1 cellular context compared by ENCODE assay signal in the genomic region with DNA sequence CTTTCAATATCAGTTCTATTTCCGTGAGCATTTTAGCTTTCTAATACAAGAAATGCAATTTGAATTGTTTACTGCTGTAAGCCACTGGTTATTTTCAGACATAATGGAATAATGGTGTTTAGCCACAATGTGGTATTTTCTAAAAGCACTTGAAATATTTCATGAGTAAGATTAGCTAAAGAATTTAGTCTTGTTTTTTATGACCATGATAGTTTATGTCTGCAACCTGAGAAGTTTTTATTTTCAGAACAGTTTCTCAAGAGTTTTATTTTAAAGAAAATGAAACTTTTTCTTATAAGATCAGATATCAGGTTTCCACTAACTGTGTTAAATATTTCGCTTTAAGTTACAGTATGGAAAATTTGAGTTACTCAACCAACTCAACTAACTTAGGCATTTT.
TF ChIP-seq lines count a peak whose summit lies in the region.

No MANE protein-coding gene starts in this region.

TF ChIP-seq in SK-N-SH, 30 proteins besides CTCF, POLR2A, EP300 and RAD21 (continued from another document):
- TF ChIP-seq, protein P1, sequence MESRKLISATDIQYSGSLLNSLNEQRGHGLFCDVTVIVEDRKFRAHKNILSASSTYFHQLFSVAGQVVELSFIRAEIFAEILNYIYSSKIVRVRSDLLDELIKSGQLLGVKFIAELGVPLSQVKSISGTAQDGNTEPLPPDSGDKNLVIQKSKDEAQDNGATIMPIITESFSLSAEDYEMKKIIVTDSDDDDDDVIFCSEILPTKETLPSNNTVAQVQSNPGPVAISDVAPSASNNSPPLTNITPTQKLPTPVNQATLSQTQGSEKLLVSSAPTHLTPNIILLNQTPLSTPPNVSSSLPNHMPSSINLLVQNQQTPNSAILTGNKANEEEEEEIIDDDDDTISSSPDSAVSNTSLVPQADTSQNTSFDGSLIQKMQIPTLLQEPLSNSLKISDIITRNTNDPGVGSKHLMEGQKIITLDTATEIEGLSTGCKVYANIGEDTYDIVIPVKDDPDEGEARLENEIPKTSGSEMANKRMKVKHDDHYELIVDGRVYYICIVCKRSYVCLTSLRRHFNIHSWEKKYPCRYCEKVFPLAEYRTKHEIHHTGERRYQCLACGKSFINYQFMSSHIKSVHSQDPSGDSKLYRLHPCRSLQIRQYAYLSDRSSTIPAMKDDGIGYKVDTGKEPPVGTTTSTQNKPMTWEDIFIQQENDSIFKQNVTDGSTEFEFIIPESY (IDR thresholded peaks at IDR 0.05; ENCODE audit: borderline replicate concordance, low read depth): no peak
- TF ChIP-seq NFIC (IDR thresholded peaks at IDR 0.05; ENCODE audit: borderline replicate concordance): no peak
- TF ChIP-seq SIN3A (IDR thresholded peaks at IDR 0.05; ENCODE audit: borderline replicate concordance, low read depth, low read length): no peak
- TF ChIP-seq RFX5 (IDR thresholded peaks at IDR 0.05; ENCODE audit: low read length): no peak
- no peak for TF ChIP-seq IRF3 (IDR thresholded peaks at IDR 0.05; ENCODE audit: low read depth, low read length)
- TF ChIP-seq ELF1 (IDR thresholded peaks at IDR 0.05): no peak
